22 cellular contexts compared by ENCODE assay signal in genomic region chr2:36235426-36235825, GRCh38.
"Had no signal": no experiment of that assay in that cellular context is flagged by ENCODE, and none has a peak within 500 bp of the region (broad histone marks: within the 10 kb centered on the region; RNA-seq: fewer than 3 reads in every experiment).

No MANE protein-coding gene starts in this region.

- H3K4me3 ChIP-seq: cardiac muscle cell had no signal

- H3K27ac ChIP-seq: brain microvascular endothelial cell, cardiac muscle cell, VCaP had no signal

- H3K27me3 Mint-ChIP-seq: IgD-negative memory B cell had no signal

- H3K4me3 Mint-ChIP-seq: activated CD4-positive, alpha-beta T cell treated with anti-CD3 and anti-CD28 coated beads for 36 hours; activated T-cell treated with anti-CD3 and anti-CD28 coated beads, Interleukin-2, amount 50 U/mL, for 4 hours; IgD-negative memory B cell had no signal

- H3K36me3 ChIP-seq: brain microvascular endothelial cell, cardiac muscle cell had no signal

- H3K27ac Mint-ChIP-seq: activated CD4-positive, alpha-beta T cell treated with anti-CD3 and anti-CD28 coated beads for 36 hours; activated naive CD4-positive, alpha-beta T cell treated with anti-CD3 and anti-CD28 coated beads, Interleukin-2, amount 50 U/mL, for 72 hours; IgD-negative memory B cell had no signal

- DNase-seq: activated CD4-positive, alpha-beta T cell treated with anti-CD3 and anti-CD28 coated beads for 36 hours; activated CD4-positive, alpha-beta T cell treated with anti-CD3 and anti-CD28 coated beads, Interleukin-2, amount 50 U/mL, for 4 hours; activated CD8-positive, alpha-beta memory T cell treated with anti-CD3 and anti-CD28 coated beads for 24 hours; activated effector memory CD4-positive, alpha-beta T cell treated with anti-CD3 and anti-CD28 coated beads, Interleukin-2, amount 50 U/mL, for 16 hours; activated naive CD4-positive, alpha-beta T cell treated with Interleukin-2 at 50 U/mL for 16 hours; activated T-cell treated with anti-CD3 and anti-CD28 coated beads, Interleukin-2, amount 50 U/mL, for 4 hours; brain microvascular endothelial cell; KG1; NCI-H1092; NCI-H1417; NCI-H1930; NCI-H2171; NCI-H226; NCI-H526; NCI-H774; SK-N-SH; T-helper 1 cell had no signal

- H3K36me3 Mint-ChIP-seq: IgD-negative memory B cell had no signal

- H3K9me3 ChIP-seq: SK-N-SH had no signal

- ATAC-seq: activated CD4-positive, alpha-beta T cell treated with anti-CD3 and anti-CD28 coated beads for 36 hours; activated naive CD4-positive, alpha-beta T cell treated with anti-CD3 and anti-CD28 coated beads, Interleukin-2, amount 50 U/mL, for 72 hours; activated T-cell treated with anti-CD3 and anti-CD28 coated beads, Interleukin-2, amount 50 U/mL, for 4 hours; Right ventricle myocardium inferior had no signal

- H3K27me3 ChIP-seq: brain microvascular endothelial cell, cardiac muscle cell had no signal
